Comparison of ENCODE assay signal across 1 cellular context in the genomic region with DNA sequence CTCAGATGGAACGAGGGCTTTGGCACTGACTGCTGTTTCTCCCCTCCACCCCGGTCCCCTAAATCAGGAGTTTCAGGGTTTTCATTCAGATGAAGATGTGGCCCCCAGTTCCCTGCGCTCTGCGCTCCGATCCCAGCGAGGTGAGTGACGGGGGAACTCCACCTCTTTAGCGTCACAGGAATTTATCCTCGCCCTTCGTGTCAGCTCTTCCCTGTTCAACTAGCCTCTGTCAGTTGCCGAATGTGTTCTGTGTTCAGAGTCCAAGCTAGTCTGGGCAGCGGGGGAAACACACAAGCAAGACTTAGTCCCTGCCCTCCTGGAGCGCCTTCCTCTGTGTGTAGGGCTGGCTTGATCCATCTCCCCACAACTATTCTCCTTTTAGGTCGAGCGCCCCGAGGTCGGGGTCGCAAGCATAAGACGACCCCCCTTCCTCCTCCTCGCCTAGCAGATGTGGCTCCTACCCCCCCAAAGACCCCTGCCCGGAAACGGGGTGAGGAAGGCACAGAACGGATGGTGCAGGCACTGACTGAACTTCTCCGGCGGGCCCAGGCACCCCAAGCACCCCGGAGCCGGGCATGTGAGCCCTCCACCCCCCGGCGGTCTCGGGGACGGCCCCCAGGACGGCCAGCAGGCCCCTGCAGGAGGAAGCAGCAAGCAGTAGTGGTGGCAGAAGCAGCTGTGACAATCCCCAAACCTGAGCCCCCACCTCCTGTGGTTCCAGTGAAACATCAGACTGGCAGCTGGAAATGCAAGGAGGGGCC.
TF ChIP-seq lines count a peak whose summit lies in the region.

No MANE protein-coding gene starts in this region.

TF ChIP-seq in neural cell, 6 proteins besides CTCF, POLR2A, EP300 and RAD21 (continued from another document):
- TF ChIP-seq, protein P1, sequence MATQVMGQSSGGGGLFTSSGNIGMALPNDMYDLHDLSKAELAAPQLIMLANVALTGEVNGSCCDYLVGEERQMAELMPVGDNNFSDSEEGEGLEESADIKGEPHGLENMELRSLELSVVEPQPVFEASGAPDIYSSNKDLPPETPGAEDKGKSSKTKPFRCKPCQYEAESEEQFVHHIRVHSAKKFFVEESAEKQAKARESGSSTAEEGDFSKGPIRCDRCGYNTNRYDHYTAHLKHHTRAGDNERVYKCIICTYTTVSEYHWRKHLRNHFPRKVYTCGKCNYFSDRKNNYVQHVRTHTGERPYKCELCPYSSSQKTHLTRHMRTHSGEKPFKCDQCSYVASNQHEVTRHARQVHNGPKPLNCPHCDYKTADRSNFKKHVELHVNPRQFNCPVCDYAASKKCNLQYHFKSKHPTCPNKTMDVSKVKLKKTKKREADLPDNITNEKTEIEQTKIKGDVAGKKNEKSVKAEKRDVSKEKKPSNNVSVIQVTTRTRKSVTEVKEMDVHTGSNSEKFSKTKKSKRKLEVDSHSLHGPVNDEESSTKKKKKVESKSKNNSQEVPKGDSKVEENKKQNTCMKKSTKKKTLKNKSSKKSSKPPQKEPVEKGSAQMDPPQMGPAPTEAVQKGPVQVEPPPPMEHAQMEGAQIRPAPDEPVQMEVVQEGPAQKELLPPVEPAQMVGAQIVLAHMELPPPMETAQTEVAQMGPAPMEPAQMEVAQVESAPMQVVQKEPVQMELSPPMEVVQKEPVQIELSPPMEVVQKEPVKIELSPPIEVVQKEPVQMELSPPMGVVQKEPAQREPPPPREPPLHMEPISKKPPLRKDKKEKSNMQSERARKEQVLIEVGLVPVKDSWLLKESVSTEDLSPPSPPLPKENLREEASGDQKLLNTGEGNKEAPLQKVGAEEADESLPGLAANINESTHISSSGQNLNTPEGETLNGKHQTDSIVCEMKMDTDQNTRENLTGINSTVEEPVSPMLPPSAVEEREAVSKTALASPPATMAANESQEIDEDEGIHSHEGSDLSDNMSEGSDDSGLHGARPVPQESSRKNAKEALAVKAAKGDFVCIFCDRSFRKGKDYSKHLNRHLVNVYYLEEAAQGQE (IDR thresholded peaks at IDR 0.05; ENCODE audit: borderline replicate concordance) = no peak
